In the genomic region with DNA sequence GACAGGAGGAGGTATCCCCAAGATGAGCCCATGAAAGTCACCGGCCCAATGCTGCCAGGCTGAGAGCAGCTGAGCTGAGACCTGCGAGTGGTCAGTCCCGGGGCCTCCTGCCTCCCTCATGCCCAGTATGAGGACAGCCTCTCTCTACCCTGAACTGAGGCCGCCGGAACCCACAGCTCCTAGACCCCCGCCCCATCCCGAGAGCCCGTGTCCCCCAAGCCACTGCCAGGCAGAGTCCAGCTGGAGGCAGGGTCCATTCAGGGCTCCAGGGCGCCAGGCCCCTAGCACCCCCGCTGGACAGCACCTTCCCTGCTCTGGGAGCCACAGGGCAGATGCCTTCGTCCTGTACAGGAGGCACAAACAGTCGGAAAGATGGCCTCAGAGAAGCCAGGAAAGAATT, we compare ENCODE assay signal across 26 cellular contexts. TPM values are rescaled to one million over a fixed set of nuclear protein-coding genes. Genes with fewer than 3 reads are reported as not detected.
DNase-seq lines count a peak whose midpoint lies in the region; ATAC-seq and TF ChIP-seq lines count a peak whose summit lies in the region.
"Had no signal": no experiment of that assay in that cellular context is flagged by ENCODE, and none has a peak within 500 bp of the region (broad histone marks: within the 10 kb centered on the region; RNA-seq: fewer than 3 reads in every experiment).

No MANE protein-coding gene starts in this region.

- intact Hi-C loops in sciatic nerve (cut with DNase I): no loop called here

- H3K9me3 ChIP-seq in HEK293 (ENCODE audit: control insufficient read depth, insufficient read depth, low read depth, low read length): no peaks in the 10 kb centered on the region
- H3K9me3 ChIP-seq: gastrocnemius medialis, MG63, thoracic aorta had no signal

- H3K36me3 Mint-ChIP-seq in WTC11 (peaks cover 10% of the 10 kb centered on the region), glutamatergic neuron (ENCODE audit: unreplicated experiment) (peaks cover under 1% of the 10 kb centered on the region)

- POLR2A ChIA-PET in HEK293 (lab: Yijun Ruan, JAX): no interaction called here
- POLR2A ChIA-PET in WTC11 (lab: Charles Lee): no interaction called here

- H3K4me1 Mint-ChIP-seq in WTC11 (peaks cover 20% of the 10 kb centered on the region), glutamatergic neuron (ENCODE audit: low read depth, unreplicated experiment) (peaks cover 47% of the 10 kb centered on the region)

- H3K9me3 Mint-ChIP-seq in WTC11: peaks cover 4% of the 10 kb centered on the region
- peaks cover 8% of the 10 kb centered on the region for H3K9me3 Mint-ChIP-seq in glutamatergic neuron (ENCODE audit: unreplicated experiment)
- H3K9me3 Mint-ChIP-seq: activated CD4-positive, alpha-beta memory T cell treated with anti-CD3 and anti-CD28 coated beads, Interleukin-2, amount 10 ng/mL, durations not matched to agents 7 days and 5 days; activated naive CD8-positive, alpha-beta T cell treated with anti-CD3 and anti-CD28 coated beads, Interleukin-2, amount 50 U/mL, for 24 hours; CD4-positive, CD25-positive, alpha-beta regulatory T cell had no signal

- CTCF ChIA-PET in HEK293 (lab: Yijun Ruan, JAX): no interaction called here
- CTCF ChIA-PET in WTC11 (lab: Charles Lee): interaction anchor here (2.4 kb wide), 1 partner anchor 23 kb away, joined by 11 read pairs; no protein-coding TSS in a partner anchor

- peaks cover 0 to 3% of the 10 kb centered on the region in 2 experiments; a peak in 2 of 3 replicates for H3K36me3 ChIP-seq in HEK293 (ENCODE audit: control insufficient read depth in 2 of 2, insufficient read depth in 1 of 2, low read length in 2 of 2)
- H3K36me3 ChIP-seq: brain microvascular endothelial cell, gastrocnemius medialis, MG63, thoracic aorta had no signal

- H3K27ac Mint-ChIP-seq in WTC11: 0 out of 2 replicates have a peak overlapping the region, but pooled peaks have one; percentile 41
- H3K27ac Mint-ChIP-seq in glutamatergic neuron (ENCODE audit: unreplicated experiment): peak overlapping the region; percentile 68
- H3K27ac Mint-ChIP-seq: activated CD4-positive, alpha-beta memory T cell treated with anti-CD3 and anti-CD28 coated beads, Interleukin-2, amount 10 ng/mL, durations not matched to agents 7 days and 5 days; activated naive CD8-positive, alpha-beta T cell treated with anti-CD3 and anti-CD28 coated beads, Interleukin-2, amount 50 U/mL, for 24 hours; memory B cell; stimulated activated naive B cell treated with anti-CD40 and anti-IgM and Interleukin-4, amounts not matched to agents 10 μg/mL and 1 μg/mL and 100 μg/mL, for 72 hours had no signal

- TF ChIP-seq CTCF in HEK293 (tag by site-specific recombination; IDR thresholded peaks at IDR 0.05) (no peak), WTC11 (IDR thresholded peaks at IDR 0.05) (no peak), glutamatergic neuron (IDR thresholded peaks at IDR 0.05; ENCODE audit: partially characterized antibody, unreplicated experiment) (no peak), GM13976 (IDR thresholded peaks at IDR 0.05; ENCODE audit: borderline replicate concordance, control extremely low read depth, extremely low read depth, insufficient read depth, missing control alignments) (no peak)

- H3K4me3 Mint-ChIP-seq in WTC11 (no peak overlapping the region), glutamatergic neuron (ENCODE audit: unreplicated experiment) (peak overlapping the region; percentile 25)
- H3K4me3 Mint-ChIP-seq: activated CD4-positive, alpha-beta memory T cell treated with anti-CD3 and anti-CD28 coated beads, Interleukin-2, amount 10 ng/mL, durations not matched to agents 7 days and 5 days; activated naive CD8-positive, alpha-beta T cell treated with anti-CD3 and anti-CD28 coated beads, Interleukin-2, amount 50 U/mL, for 24 hours; CD4-positive, CD25-positive, alpha-beta regulatory T cell; memory B cell; stimulated activated naive B cell treated with anti-CD40 and anti-IgM and Interleukin-4, amounts not matched to agents 10 μg/mL and 1 μg/mL and 100 μg/mL, for 72 hours had no signal

- no peaks in the 10 kb centered on the region for H3K27me3 Mint-ChIP-seq in WTC11 (ENCODE audit: low read depth)
- H3K27me3 Mint-ChIP-seq in glutamatergic neuron (ENCODE audit: unreplicated experiment): peaks cover 9% of the 10 kb centered on the region
- H3K27me3 Mint-ChIP-seq: activated CD4-positive, alpha-beta memory T cell treated with anti-CD3 and anti-CD28 coated beads, Interleukin-2, amount 10 ng/mL, durations not matched to agents 7 days and 5 days; activated naive CD8-positive, alpha-beta T cell treated with anti-CD3 and anti-CD28 coated beads, Interleukin-2, amount 50 U/mL, for 24 hours; CD4-positive, CD25-positive, alpha-beta regulatory T cell; memory B cell; stimulated activated naive B cell treated with anti-CD40 and anti-IgM and Interleukin-4, amounts not matched to agents 10 μg/mL and 1 μg/mL and 100 μg/mL, for 72 hours had no signal

- H3K4me3 ChIP-seq in HEK293 (ENCODE audit: low read depth, low read length): no peak overlapping the region
- H3K4me3 ChIP-seq: coronary artery, gastrocnemius medialis, MG63, smooth muscle cell, thoracic aorta had no signal

- DNase-seq in WTC11 (ENCODE audit: low spot score) (no peak), glutamatergic neuron (no peak), sciatic nerve (ENCODE audit: low spot score) (no peak), GM13976 (ENCODE audit: low spot score) (no peak), medulla oblongata (ENCODE audit: extremely low spot score) (no peak), OCI-M2 (lab: John Stamatoyannopoulos, UW; ENCODE audit: unreplicated experiment) (no peak)
- DNase-seq: activated CD4-positive, alpha-beta memory T cell treated with anti-CD3 and anti-CD28 coated beads, Interleukin-2, amount 10 ng/mL, durations not matched to agents 7 days and 5 days; activated CD4-positive, CD25-positive, alpha-beta regulatory T cell treated with anti-CD3 and anti-CD28 coated beads, Interleukin-2, amount 50 U/mL, for 72 hours; activated effector memory CD4-positive, alpha-beta T cell treated with anti-CD3 and anti-CD28 coated beads, Interleukin-2, amount 50 U/mL, for 16 hours; activated naive CD8-positive, alpha-beta T cell treated with anti-CD3 and anti-CD28 coated beads, Interleukin-2, amount 50 U/mL, for 24 hours; activated T-cell treated with anti-CD3 and anti-CD28 coated beads for 4 hours; brain microvascular endothelial cell; CD4-positive, CD25-positive, alpha-beta regulatory T cell; gastrocnemius medialis; MG63; NCI-H2081 treated with DMSO at 0.1 percent for 48 hours; NCI-H446; SHP77; stimulated activated CD4-positive, alpha-beta T cell treated with anti-CD3 and anti-CD28 coated beads, Interleukin-2, amount 100 ng/mL, for 48 hours; stimulated activated naive B cell treated with anti-CD40 and anti-IgM and Interleukin-4, amounts not matched to agents 10 μg/mL and 1 μg/mL and 100 μg/mL, for 72 hours had no signal

- in situ Hi-C loops in GM13976 (cut with MboI; ENCODE audit: low sequenced_read_pairs, unreplicated experiment): no loop called here

- no peaks in the 10 kb centered on the region; the same call in 1 of the 2 replicates for H3K4me1 ChIP-seq in HEK293 (ENCODE audit: control insufficient read depth, insufficient read depth, low read length)

- no peak overlapping the region for H3K27ac ChIP-seq in HEK293 (ENCODE audit: extremely low read depth, low read depth, low read length)
- H3K27ac ChIP-seq: brain microvascular endothelial cell, thoracic aorta had no signal

- no peak for ATAC-seq in WTC11
- ATAC-seq in sciatic nerve: peak; percentile 5
- ATAC-seq in GM18858 (IDR thresholded peaks at IDR 0.05; ENCODE audit: unreplicated experiment): no peak
- ATAC-seq: activated naive CD8-positive, alpha-beta T cell treated with anti-CD3 and anti-CD28 coated beads, Interleukin-2, amount 50 U/mL, for 24 hours; gastrocnemius medialis; stimulated activated naive B cell treated with anti-CD40 and anti-IgM and Interleukin-4, amounts not matched to agents 10 μg/mL and 1 μg/mL and 100 μg/mL, for 72 hours had no signal

TF ChIP-seq in HEK293, 187 proteins besides CTCF, POLR2A, EP300 and RAD21 (continues in another document):
- no peak for TF ChIP-seq ZNF155 (tag by site-specific recombination; IDR thresholded peaks at IDR 0.05)

TF ChIP-seq in WTC11, 78 proteins besides CTCF, POLR2A, EP300 and RAD21 (continues in another document):
- no peak for TF ChIP-seq SOX15 (CRISPR knock-in tag; IDR thresholded peaks at IDR 0.05)
- TF ChIP-seq, protein P1, sequence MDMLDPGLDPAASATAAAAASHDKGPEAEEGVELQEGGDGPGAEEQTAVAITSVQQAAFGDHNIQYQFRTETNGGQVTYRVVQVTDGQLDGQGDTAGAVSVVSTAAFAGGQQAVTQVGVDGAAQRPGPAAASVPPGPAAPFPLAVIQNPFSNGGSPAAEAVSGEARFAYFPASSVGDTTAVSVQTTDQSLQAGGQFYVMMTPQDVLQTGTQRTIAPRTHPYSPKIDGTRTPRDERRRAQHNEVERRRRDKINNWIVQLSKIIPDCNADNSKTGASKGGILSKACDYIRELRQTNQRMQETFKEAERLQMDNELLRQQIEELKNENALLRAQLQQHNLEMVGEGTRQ (CRISPR knock-in tag; IDR thresholded peaks at IDR 0.05): no peak
- no peak for TF ChIP-seq MXD4 (CRISPR knock-in tag; IDR thresholded peaks at IDR 0.05; ENCODE audit: borderline replicate concordance)
- no peak for TF ChIP-seq NR1H2 (CRISPR knock-in tag; IDR thresholded peaks at IDR 0.05)
- TF ChIP-seq ZNF232 (CRISPR knock-in tag; IDR thresholded peaks at IDR 0.05): no peak
- TF ChIP-seq, protein P2, sequence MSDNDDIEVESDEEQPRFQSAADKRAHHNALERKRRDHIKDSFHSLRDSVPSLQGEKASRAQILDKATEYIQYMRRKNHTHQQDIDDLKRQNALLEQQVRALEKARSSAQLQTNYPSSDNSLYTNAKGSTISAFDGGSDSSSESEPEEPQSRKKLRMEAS (CRISPR knock-in tag; IDR thresholded peaks at IDR 0.05): no peak

RNA-seq across cellular contexts. Expression of a gene that starts 38.7 kb away (rescaled TPM):
- 49.9 to 58.2 TPM (median 50.2 TPM) in 3 replicates for total RNA-seq in WTC11 (2021)
- total RNA-seq in glutamatergic neuron (ENCODE audit: unreplicated experiment): 52.9 TPM
- 72.5 TPM for total RNA-seq in sciatic nerve
